13 cellular contexts compared by ENCODE assay signal in the genomic region with DNA sequence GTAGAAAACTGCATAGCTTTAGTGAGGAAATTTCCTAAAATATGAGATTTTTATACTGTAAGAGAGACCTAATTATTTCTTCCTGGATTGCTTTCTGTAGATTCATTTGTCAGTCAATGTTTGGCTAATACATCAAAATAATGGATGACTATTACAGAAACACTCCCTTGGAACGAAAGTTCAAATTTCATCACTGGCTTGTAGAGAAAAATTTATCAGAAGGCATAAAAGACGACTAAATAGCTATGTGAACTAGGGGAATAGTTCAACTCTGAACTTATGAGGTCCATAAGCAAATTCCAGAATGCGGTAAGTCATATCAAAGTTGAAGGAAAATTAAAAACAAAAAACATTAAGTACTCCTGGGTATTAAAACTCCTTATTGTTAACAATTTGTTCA. TPM values are rescaled to one million over a fixed set of nuclear protein-coding genes. Genes with fewer than 3 reads are reported as not detected.
A peak's percentile ranks its signal among the peaks of the same experiment; 100 is the strongest.
DNase-seq lines count a peak whose midpoint lies in the region; ATAC-seq, FAIRE-seq and TF ChIP-seq lines count a peak whose summit lies in the region.
"Had no signal": no experiment of that assay in that cellular context is flagged by ENCODE, and none has a peak within 500 bp of the region (broad histone marks: within the 10 kb centered on the region; RNA-seq: fewer than 3 reads in every experiment).

No MANE protein-coding gene starts in this region.

- BruUV-seq in PC-9 (replicated peaks; lab: Mats Ljungman, UMichigan) = no TSS peak

- no peaks in the 10 kb centered on the region for H3K27me3 Mint-ChIP-seq in mesothelial cell of epicardium (ENCODE audit: low read depth)
- H3K27me3 Mint-ChIP-seq in activated T-helper 17 cell treated with anti-CD3 and anti-CD28 coated beads, Interleukin-2, amount 50 U/mL, for 72 hours = no peaks in the 10 kb centered on the region

- CTCF ChIA-PET in PC-9 (lab: Charles Lee) = no interaction called here

- no peak overlapping the region for H3K4me3 Mint-ChIP-seq in mesothelial cell of epicardium
- no peak overlapping the region for H3K4me3 Mint-ChIP-seq in activated T-helper 17 cell treated with anti-CD3 and anti-CD28 coated beads, Interleukin-2, amount 50 U/mL, for 72 hours
- H3K4me3 Mint-ChIP-seq: GM23338 had no signal

- 0 out of 2 replicates have a peak overlapping the region, but pooled peaks have one; percentile 24 for H3K4me3 ChIP-seq in PC-9
- no peak overlapping the region for H3K4me3 ChIP-seq in upper lobe of right lung
- no peak overlapping the region for H3K4me3 ChIP-seq in thyroid gland (replicated peaks in 1 of 3)
- H3K4me3 ChIP-seq: cardiac muscle cell, GM23338 had no signal

- FAIRE-seq in endometrium (lab: Jason Lieb, UNC) = peak; percentile 26
- FAIRE-seq: HTR-8/SVneo had no signal

- no peak for TF ChIP-seq POLR2A in thyroid gland (IDR thresholded peaks at IDR 0.05)

- H3K4me2 ChIP-seq in PC-9 = peak overlapping the region; percentile 69
- H3K4me2 ChIP-seq: GM23338 had no signal

- H4K20me1 ChIP-seq in PC-9 (ENCODE audit: insufficient read depth) = no peaks in the 10 kb centered on the region

- H3K4me1 ChIP-seq in PC-9 (replicated peaks; ENCODE audit: insufficient read depth) = peaks cover 38% of the 10 kb centered on the region
- no peaks in the 10 kb centered on the region for H3K4me1 ChIP-seq in upper lobe of right lung
- no peaks in the 10 kb centered on the region for H3K4me1 ChIP-seq in thyroid gland

- peak in 1 of 2 experiments; percentile 85 for DNase-seq in PC-9
- DNase-seq in mesothelial cell of epicardium (ENCODE audit: low spot score in 2 of 2, unreplicated experiment in 2 of 2) = no peak
- no peak for DNase-seq in upper lobe of right lung
- no peak for DNase-seq in thyroid gland
- DNase-seq: activated CD4-positive, CD25-positive, alpha-beta regulatory T cell; NCI-H1436 treated with DMSO at 0.1 percent for 48 hours; stimulated activated naive CD4-positive, alpha-beta T cell had no signal

- peak overlapping the region; percentile 85 for H3K27ac Mint-ChIP-seq in mesothelial cell of epicardium
- H3K27ac Mint-ChIP-seq in activated T-helper 17 cell treated with anti-CD3 and anti-CD28 coated beads, Interleukin-2, amount 50 U/mL, for 72 hours = no peak overlapping the region

- 83 to 86% methylated on average over 3 of the region's 3 CpGs for WGBS in thyroid gland, 2 donors

- POLR2A ChIA-PET in PC-9 (lab: Charles Lee; ENCODE audit: unreplicated experiment) = interaction anchor here (0.7 kb wide), 4 partner anchors 74 to 1966 kb away, joined by 3 to 24 read pairs (median 4); a partner anchor contains a TSS

- no peaks in the 10 kb centered on the region for H3K9me3 Mint-ChIP-seq in mesothelial cell of epicardium
- no peaks in the 10 kb centered on the region for H3K9me3 Mint-ChIP-seq in activated T-helper 17 cell treated with anti-CD3 and anti-CD28 coated beads, Interleukin-2, amount 50 U/mL, for 72 hours
- H3K9me3 Mint-ChIP-seq: GM23338 had no signal

- no peaks in the 10 kb centered on the region for H3K79me2 ChIP-seq in PC-9 (ENCODE audit: low read depth)

- ATAC-seq in upper lobe of right lung (no peak), GM21717 (IDR thresholded peaks at IDR 0.05; ENCODE audit: unreplicated experiment) (no peak)
- ATAC-seq in activated T-helper 17 cell treated with anti-CD3 and anti-CD28 coated beads, Interleukin-2, amount 50 U/mL, for 72 hours (replicated peaks) = no peak
- ATAC-seq: GM23338 had no signal

- peaks cover 12% of the 10 kb centered on the region for H3K36me3 Mint-ChIP-seq in mesothelial cell of epicardium
- H3K36me3 Mint-ChIP-seq in activated T-helper 17 cell treated with anti-CD3 and anti-CD28 coated beads, Interleukin-2, amount 50 U/mL, for 72 hours (ENCODE audit: low read depth) = peaks cover 24% of the 10 kb centered on the region

- H3K27ac ChIP-seq in PC-9 = peak overlapping the region; percentile 98
- peak overlapping the region; percentile 27 for H3K27ac ChIP-seq in upper lobe of right lung
- no peak overlapping the region for H3K27ac ChIP-seq in thyroid gland
- H3K27ac ChIP-seq: cardiac muscle cell had no signal

- H3K36me3 ChIP-seq in PC-9 (ENCODE audit: low read depth) (0 out of 2 replicates have a peak, but pooled peaks cover 3% of the 10 kb centered on the region), upper lobe of right lung (peaks cover 23% of the 10 kb centered on the region), thyroid gland (peaks cover 0 to 4% of the 10 kb centered on the region in 2 donors)

- no peaks in the 10 kb centered on the region for H3K9me2 ChIP-seq in PC-9 (ENCODE audit: insufficient read depth)

- peaks cover 32% of the 10 kb centered on the region for H3F3A ChIP-seq in PC-9 (ENCODE audit: insufficient read depth, low read depth)

- TF ChIP-seq CTCF in PC-9 (conservative IDR thresholded peaks at IDR 0.05) (no peak), mesothelial cell of epicardium (IDR thresholded peaks at IDR 0.05; ENCODE audit: unreplicated experiment) (no peak), upper lobe of right lung (IDR thresholded peaks at IDR 0.05) (no peak), thyroid gland (IDR thresholded peaks at IDR 0.05) (no peak)

- intact Hi-C loops in PC-9 (cut with micrococcal nuclease; ENCODE audit: unreplicated experiment) = no loop called here
- intact Hi-C loops in upper lobe of right lung (cut with DNase I) = no loop called here
- intact Hi-C loops in thyroid gland (cut with DNase I) = no loop called here

- H2AFZ ChIP-seq in PC-9 = 0 out of 2 replicates have a peak overlapping the region, but pooled peaks have one; percentile 26
- H2AFZ ChIP-seq: GM23338 had no signal

- H3K27me3 ChIP-seq in PC-9 (ENCODE audit: insufficient read depth, low read depth) = no peaks in the 10 kb centered on the region
- no peaks in the 10 kb centered on the region for H3K27me3 ChIP-seq in upper lobe of right lung
- H3K27me3 ChIP-seq in thyroid gland = no peaks in the 10 kb centered on the region
- H3K27me3 ChIP-seq: cardiac muscle cell had no signal

- H3K9me3 ChIP-seq in PC-9 (ENCODE audit: insufficient read depth, low read depth) (no peaks in the 10 kb centered on the region; the same call in 1 of the 2 replicates), upper lobe of right lung (no peaks in the 10 kb centered on the region), thyroid gland (no peaks in the 10 kb centered on the region)

- H3K4me1 Mint-ChIP-seq in mesothelial cell of epicardium = peaks cover 33% of the 10 kb centered on the region
- no peaks in the 10 kb centered on the region for H3K4me1 Mint-ChIP-seq in activated T-helper 17 cell treated with anti-CD3 and anti-CD28 coated beads, Interleukin-2, amount 50 U/mL, for 72 hours
- H3K4me1 Mint-ChIP-seq: GM23338 had no signal

RNA-seq across cellular contexts. Expression of a gene that starts 36.0 kb away (rescaled TPM):
- total RNA-seq in PC-9 (2021) = 0.98 and 1.1 TPM in 2 replicates
- 146 to 165 TPM (median 151 TPM) in 3 replicates for total RNA-seq in mesothelial cell of epicardium
- 8.5 TPM for total RNA-seq in upper lobe of right lung
- total RNA-seq in activated T-helper 17 cell treated with anti-CD3 and anti-CD28 coated beads, Interleukin-2, amount 50 U/mL, for 72 hours = under 1 TPM; 0.32 to 0.48 TPM
- total RNA-seq in thyroid gland = 1 to 10 TPM in 3 of 4 donors, under 1 TPM in 1; 0.78 to 2.6 (median 1.4) TPM

Comparison
In these comparisons a context has a peak if more than half of its experiments do, and no peak if none do; other contexts are left out.
1. H3K27ac ChIP-seq: peak in PC-9 (single experiment) and upper lobe of right lung (single experiment); none in thyroid gland (0 of 3).
2. RNA of a gene that starts 36.0 kb away (total RNA-seq): 146 to 165 TPM in mesothelial cell of epicardium; 8.5 TPM in upper lobe of right lung (single experiment), 0.78 to 2.6 TPM in thyroid gland, 0.98 to 1.1 TPM in PC-9 and 0.32 to 0.48 TPM in activated T-helper 17 cell treated with anti-CD3 and anti-CD28 coated beads, Interleukin-2, amount 50 U/mL, for 72 hours; every median in the first group is over 10 times any median in the second.